In genomic region chrX:72776653-72777466, GRCh38 we compare ENCODE assay signal across 12 cellular contexts. TPM values are rescaled to one million over a fixed set of nuclear protein-coding genes. Genes with fewer than 3 reads are reported as not detected.
A peak's percentile ranks its signal among the peaks of the same experiment; 100 is the strongest.
DNase-seq lines count a peak whose midpoint lies in the region; ATAC-seq, FAIRE-seq and TF ChIP-seq lines count a peak whose summit lies in the region.
"Not testable (repeated sequence)": the region's sequence is repeated elsewhere in the genome, so short reads cannot be mapped to it uniquely, and the experiment has no call there.
"Had no signal": no experiment of that assay in that cellular context is flagged by ENCODE, and none has a peak within 500 bp of the region (broad histone marks: within the 10 kb centered on the region; RNA-seq: fewer than 3 reads in every experiment).

DMRTC1B (plus strand) TSS chrX:72776890; CDS start chrX:72845136, 68,246 bp downstream.

- peak; percentile 86 for ATAC-seq in GM18861 (IDR thresholded peaks at IDR 0.05; ENCODE audit: unreplicated experiment)
- ATAC-seq in GM19468 (IDR thresholded peaks at IDR 0.05; ENCODE audit: extremely low read depth, unreplicated experiment) = peak; percentile 31
- peak; percentile 81 for ATAC-seq in HG02623 (IDR thresholded peaks at IDR 0.05; ENCODE audit: unreplicated experiment)
- ATAC-seq in HG03103 (IDR thresholded peaks at IDR 0.05; ENCODE audit: low read depth, unreplicated experiment) = peak; percentile 76
- peak; percentile 86 for ATAC-seq in HG03571 (IDR thresholded peaks at IDR 0.05; ENCODE audit: unreplicated experiment)
- peak; percentile 91 to 93 for ATAC-seq in lower lobe of right lung

- H3K27me3 ChIP-seq in astrocyte (ENCODE audit: insufficient read depth, low read length); lower lobe of right lung (ENCODE audit: low read depth): not testable (repeated sequence)

- H3K79me2 ChIP-seq in astrocyte (ENCODE audit: insufficient read depth, low read length) = not testable (repeated sequence)

- H3K27ac ChIP-seq in astrocyte (ENCODE audit: low read depth, low read length); lower lobe of right lung: not testable (repeated sequence)

- not testable (repeated sequence) for H3K9me3 Mint-ChIP-seq in astrocyte (ENCODE audit: unreplicated experiment)

- not testable (repeated sequence) for H3K9me3 ChIP-seq in astrocyte (ENCODE audit: insufficient read depth, low read depth, low read length); lower lobe of right lung

- H3K27ac Mint-ChIP-seq in astrocyte (ENCODE audit: unreplicated experiment) = not testable (repeated sequence)

- not testable (repeated sequence) for TF ChIP-seq CTCF in astrocyte (IDR thresholded peaks at IDR 0.05; ENCODE audit: insufficient read depth, low read depth, low read length); lower lobe of right lung (IDR thresholded peaks at IDR 0.05)

- H3K36me3 Mint-ChIP-seq in astrocyte (ENCODE audit: low read depth, unreplicated experiment) = not testable (repeated sequence)

- not testable (repeated sequence) for H3K27me3 Mint-ChIP-seq in astrocyte (ENCODE audit: low read depth, unreplicated experiment)

- not testable (repeated sequence) for H3K4me1 Mint-ChIP-seq in astrocyte (ENCODE audit: low read depth, unreplicated experiment)

- not testable (repeated sequence) for H3K4me2 ChIP-seq in astrocyte (ENCODE audit: low read length)

- not testable (repeated sequence) for H3K36me3 ChIP-seq in astrocyte (ENCODE audit: insufficient read depth, low read length); lower lobe of right lung

- not testable (repeated sequence) for H3K4me3 ChIP-seq in astrocyte (ENCODE audit: insufficient read depth, low read depth, low read length); lower lobe of right lung

- intact Hi-C loops in lower lobe of right lung (cut with DNase I) = not testable (repeated sequence)

- not testable (repeated sequence) for H4K20me1 ChIP-seq in astrocyte (ENCODE audit: insufficient read depth, low read length)

- H3K4me1 ChIP-seq in astrocyte (ENCODE audit: insufficient read depth, low read length); lower lobe of right lung: not testable (repeated sequence)

- not testable (repeated sequence) for H2AFZ ChIP-seq in astrocyte (ENCODE audit: low read depth, low read length)

- not testable (repeated sequence) for H3K9ac ChIP-seq in astrocyte (ENCODE audit: low read length)

- FAIRE-seq in astrocyte (lab: Jason Lieb, UNC) = peak; percentile 9

- H3K4me3 Mint-ChIP-seq in astrocyte (ENCODE audit: unreplicated experiment) = not testable (repeated sequence)

- not testable (repeated sequence) for DNase-seq in astrocyte (ENCODE audit: low read depth); lower lobe of right lung

RNA-seq across cellular contexts. Expression of gene DMRTC1B, which starts in this region (rescaled TPM):
- not detected in 2 replicates for total RNA-seq in astrocyte
- 0.53 TPM for total RNA-seq in lower lobe of right lung
- total RNA-seq: cardiac septum, HFFc6, NCI-H460, posterior vena cava, stomach had no signal

Comparison
In these comparisons a context has a peak if more than half of its experiments do, and no peak if none do; other contexts are left out.
1. Peak in ATAC-seq in lower lobe of right lung; RNA of the gene not detected or under 1 TPM.
2. ATAC-seq: peak in every context shown above with its lines; median percentile 92 in lower lobe of right lung; 86 in GM18861; 86 in HG03571; 81 in HG02623; 76 in HG03103; 31 in GM19468.